ENCODE assay signal across 6 cellular contexts in the genomic region with DNA sequence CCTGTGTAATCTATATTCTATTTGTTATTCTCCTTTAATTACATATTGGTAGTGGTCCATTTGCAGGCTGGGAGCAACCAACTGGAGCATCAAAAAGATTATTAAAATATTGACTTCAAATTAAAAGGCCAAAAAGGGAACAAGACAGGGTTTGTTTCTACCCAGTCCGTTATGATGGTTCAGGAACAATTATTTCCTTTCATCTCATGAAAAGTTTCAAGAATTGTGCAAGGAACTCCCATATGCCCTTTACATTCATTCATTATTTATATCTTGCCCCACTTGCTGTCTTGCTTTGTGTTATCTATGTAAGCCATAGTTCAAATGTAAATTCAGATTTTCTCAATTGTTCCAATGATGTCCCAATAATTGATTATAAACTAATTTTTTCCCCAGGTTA. TPM values are rescaled to one million over a fixed set of nuclear protein-coding genes. Genes with fewer than 3 reads are reported as not detected.
"Had no signal": no experiment of that assay in that cellular context is flagged by ENCODE, and none has a peak within 500 bp of the region (broad histone marks: within the 10 kb centered on the region; RNA-seq: fewer than 3 reads in every experiment).

No MANE protein-coding gene starts in this region.

- H3K36me3 Mint-ChIP-seq: IgD-negative memory B cell had no signal

- H3K4me3 Mint-ChIP-seq: IgD-negative memory B cell had no signal

- DNase-seq: IMR-90, KBM-7, KG1 had no signal

- FAIRE-seq: HepG2, K562 had no signal

- H3K27me3 Mint-ChIP-seq: IgD-negative memory B cell had no signal

- H3K27ac Mint-ChIP-seq: IgD-negative memory B cell had no signal

RNA-seq across cellular contexts. Expression of a gene that starts 58.7 kb away (rescaled TPM):
- polyA plus RNA-seq: K562 had no signal
